8 cellular contexts compared by ENCODE assay signal in genomic region chr12:19439059-19440018, GRCh38. TPM values are rescaled to one million over a fixed set of nuclear protein-coding genes. Genes with fewer than 3 reads are reported as not detected.
A peak's percentile ranks its signal among the peaks of the same experiment; 100 is the strongest.
DNase-seq lines count a peak whose midpoint lies in the region; ATAC-seq and TF ChIP-seq lines count a peak whose summit lies in the region.

Gene AEBP2, plus strand, starts transcription at chr12:19439492. Its CDS starts 208 bp downstream, at chr12:19439700.

- peak within 1 kb of the TSS; percentile 98 for H3K4me3 Mint-ChIP-seq in activated T-helper 2 cell treated with anti-CD3 and anti-CD28 coated beads, Interferon-gamma antibody, Interleukin-2, Interleukin-4, amounts not matched to agents 10 μg/mL and 5 μg/mL and 100 μg/mL, durations not matched to agents 14 hours and 24 hours and 36 hours (ENCODE audit: low read depth)
- peak within 1 kb of the TSS; percentile 96 for H3K4me3 Mint-ChIP-seq in natural killer cell treated with Interleukin-12 subunit alpha and Interleukin-12 subunit beta and Interleukin-15 and Interleukin-18, amount 100 ng/mL, for 72 hours

- H3K9ac ChIP-seq in DND-41 (ENCODE audit: low read depth, low read length): peak within 1 kb of the TSS; percentile 97
- H3K9ac ChIP-seq in KMS-11: peak within 1 kb of the TSS; percentile 89

- intact Hi-C loops in activated T-helper 2 cell treated with anti-CD3 and anti-CD28 coated beads, Interferon-gamma antibody, Interleukin-2, Interleukin-4, amounts not matched to agents 10 μg/mL and 5 μg/mL and 100 μg/mL, durations not matched to agents 14 hours and 24 hours and 36 hours (cut with micrococcal nuclease): loop anchor here (1.0 to 10.0 kb wide), 4 partner anchors 7 to 1275 kb away; no protein-coding TSS in a partner anchor

- no peaks in the 10 kb centered on the region for H3K27me3 Mint-ChIP-seq in activated T-helper 2 cell treated with anti-CD3 and anti-CD28 coated beads, Interferon-gamma antibody, Interleukin-2, Interleukin-4, amounts not matched to agents 10 μg/mL and 5 μg/mL and 100 μg/mL, durations not matched to agents 14 hours and 24 hours and 36 hours (ENCODE audit: low read depth)
- no peaks in the 10 kb centered on the region for H3K27me3 Mint-ChIP-seq in natural killer cell treated with Interleukin-12 subunit alpha and Interleukin-12 subunit beta and Interleukin-15 and Interleukin-18, amount 100 ng/mL, for 72 hours

- no peaks in the 10 kb centered on the region for H3K27me3 ChIP-seq in DND-41 (ENCODE audit: insufficient read depth, low read length, poor library complexity)
- no peaks in the 10 kb centered on the region for H3K27me3 ChIP-seq in KMS-11 (ENCODE audit: insufficient read depth, low read depth)
- H3K27me3 ChIP-seq in RWPE2 (ENCODE audit: insufficient read depth, poor library complexity, severe bottlenecking): no peaks in the 10 kb centered on the region

- H3K4me1 ChIP-seq in DND-41 (ENCODE audit: insufficient read depth, low read length): peaks cover 75% of the 10 kb centered on the region
- H3K4me1 ChIP-seq in KMS-11 (ENCODE audit: low read depth, poor library complexity, severe bottlenecking): peaks cover 14% of the 10 kb centered on the region
- peaks cover 3% of the 10 kb centered on the region for H3K4me1 ChIP-seq in RWPE2 (ENCODE audit: insufficient read depth, poor library complexity, severe bottlenecking)

- H3K27ac ChIP-seq in DND-41 (ENCODE audit: low read length) (peak within 1 kb of the TSS; percentile 97), KMS-11 (peak within 1 kb of the TSS; percentile 77), RWPE2 (ENCODE audit: poor library complexity, severe bottlenecking) (peak within 1 kb of the TSS; percentile 54)

- H3K36me3 ChIP-seq in DND-41 (ENCODE audit: insufficient read depth, low read length) (peaks cover 27% of the 10 kb centered on the region), KMS-11 (ENCODE audit: insufficient read depth) (no peaks in the 10 kb centered on the region), RWPE2 (ENCODE audit: low read depth) (peaks cover 6% of the 10 kb centered on the region; the same call in 1 of the 2 replicates)

- peak within 1 kb of the TSS; percentile 99 for H3K27ac Mint-ChIP-seq in activated T-helper 2 cell treated with anti-CD3 and anti-CD28 coated beads, Interferon-gamma antibody, Interleukin-2, Interleukin-4, amounts not matched to agents 10 μg/mL and 5 μg/mL and 100 μg/mL, durations not matched to agents 14 hours and 24 hours and 36 hours
- peak within 1 kb of the TSS; percentile 96 to 99 for H3K27ac Mint-ChIP-seq in natural killer cell treated with Interleukin-12 subunit alpha and Interleukin-12 subunit beta and Interleukin-15 and Interleukin-18, amount 100 ng/mL, for 72 hours

- H3K4me2 ChIP-seq in DND-41 (ENCODE audit: insufficient read depth, low read length): peak within 1 kb of the TSS; percentile 71
- peak within 1 kb of the TSS; percentile 87 for H3K4me2 ChIP-seq in KMS-11

- H3K9me3 Mint-ChIP-seq in activated T-helper 2 cell treated with anti-CD3 and anti-CD28 coated beads, Interferon-gamma antibody, Interleukin-2, Interleukin-4, amounts not matched to agents 10 μg/mL and 5 μg/mL and 100 μg/mL, durations not matched to agents 14 hours and 24 hours and 36 hours: no peaks in the 10 kb centered on the region
- no peaks in the 10 kb centered on the region for H3K9me3 Mint-ChIP-seq in natural killer cell treated with Interleukin-12 subunit alpha and Interleukin-12 subunit beta and Interleukin-15 and Interleukin-18, amount 100 ng/mL, for 72 hours

- H3K79me2 ChIP-seq in DND-41 (ENCODE audit: insufficient read depth, low read length) (peaks cover 53% of the 10 kb centered on the region), KMS-11 (ENCODE audit: insufficient read depth, low read depth) (peaks cover 40% of the 10 kb centered on the region)

- TF ChIP-seq CTCF in DND-41 (IDR thresholded peaks at IDR 0.05; ENCODE audit: borderline replicate concordance, extremely low read depth, low read length, poor library complexity, severe bottlenecking) (peak; percentile 4), KMS-11 (conservative IDR thresholded peaks at IDR 0.05; ENCODE audit: low read depth, low read length) (no peak), RWPE2 (IDR thresholded peaks at IDR 0.05; ENCODE audit: poor library complexity, severe bottlenecking) (no peak)

- H3K36me3 Mint-ChIP-seq in activated T-helper 2 cell treated with anti-CD3 and anti-CD28 coated beads, Interferon-gamma antibody, Interleukin-2, Interleukin-4, amounts not matched to agents 10 μg/mL and 5 μg/mL and 100 μg/mL, durations not matched to agents 14 hours and 24 hours and 36 hours (ENCODE audit: low read depth): peaks cover 36% of the 10 kb centered on the region
- H3K36me3 Mint-ChIP-seq in natural killer cell treated with Interleukin-12 subunit alpha and Interleukin-12 subunit beta and Interleukin-15 and Interleukin-18, amount 100 ng/mL, for 72 hours: peaks cover 24% of the 10 kb centered on the region

- H3K4me1 Mint-ChIP-seq in activated T-helper 2 cell treated with anti-CD3 and anti-CD28 coated beads, Interferon-gamma antibody, Interleukin-2, Interleukin-4, amounts not matched to agents 10 μg/mL and 5 μg/mL and 100 μg/mL, durations not matched to agents 14 hours and 24 hours and 36 hours (ENCODE audit: low read depth): peaks cover 51% of the 10 kb centered on the region
- peaks cover 51 to 57% of the 10 kb centered on the region in 2 donors for H3K4me1 Mint-ChIP-seq in natural killer cell treated with Interleukin-12 subunit alpha and Interleukin-12 subunit beta and Interleukin-15 and Interleukin-18, amount 100 ng/mL, for 72 hours (ENCODE audit: low read depth in 2 of 2)

- DNase-seq in DND-41: peak; percentile 97
- peak; percentile 76 for DNase-seq in RWPE2 (ENCODE audit: low spot score)
- peak; percentile 90 for DNase-seq in activated T-helper 2 cell treated with anti-CD3 and anti-CD28 coated beads, Interferon-gamma antibody, Interleukin-2, Interleukin-4, amounts not matched to agents 10 μg/mL and 5 μg/mL and 100 μg/mL, durations not matched to agents 14 hours and 24 hours and 36 hours (ENCODE audit: low spot score)
- peak; percentile 93 for DNase-seq in fibroblast of peridontal ligament (ENCODE audit: extremely low read depth)
- DNase-seq in natural killer cell treated with Interleukin-12 subunit alpha and Interleukin-12 subunit beta and Interleukin-15 and Interleukin-18, amount 100 ng/mL, for 72 hours (ENCODE audit: low spot score): peak; percentile 94
- DNase-seq in stimulated activated naive CD4-positive, alpha-beta T cell treated with Interleukin-2 at 50 U/mL for 16 hours (lab: John Stamatoyannopoulos, UW): peak; percentile 88

- ATAC-seq in DND-41 (ENCODE audit: insufficient read depth, low read depth): peak; percentile 77
- ATAC-seq in GM21786 (IDR thresholded peaks at IDR 0.05; ENCODE audit: unreplicated experiment): peak; percentile 80
- ATAC-seq in RWPE2 (ENCODE audit: low read depth): peak; percentile 80
- ATAC-seq in natural killer cell treated with Interleukin-12 subunit alpha and Interleukin-12 subunit beta and Interleukin-15 and Interleukin-18, amount 100 ng/mL, for 72 hours: peak; percentile 94 to 95

- H3K4me3 ChIP-seq in DND-41 (ENCODE audit: low read depth in 1 of 2, low read length in 2 of 2) (peak within 1 kb of the TSS; percentile 60 to 78; a peak in 3 of 4 replicates), KMS-11 (IDR thresholded peaks at IDR 0.05; ENCODE audit: insufficient read depth, low read depth, low read length) (no peak within 1 kb of the TSS), RWPE2 (ENCODE audit: severe bottlenecking) (peak within 1 kb of the TSS; percentile 75)

- H2AFZ ChIP-seq in DND-41 (ENCODE audit: low read depth, low read length) (peak within 1 kb of the TSS; percentile 63), KMS-11 (ENCODE audit: low read depth) (peak within 1 kb of the TSS; percentile 76)

- no peaks in the 10 kb centered on the region for H3K9me3 ChIP-seq in DND-41 (ENCODE audit: insufficient read depth, low read length, severe bottlenecking)
- H3K9me3 ChIP-seq in RWPE2 (ENCODE audit: severe bottlenecking): no peaks in the 10 kb centered on the region

- H4K20me1 ChIP-seq in DND-41 (ENCODE audit: insufficient read depth, low read length): peaks cover 32% of the 10 kb centered on the region
- H4K20me1 ChIP-seq in KMS-11 (ENCODE audit: insufficient read depth): peaks cover 11% of the 10 kb centered on the region; the same call in 1 of the 2 replicates

RNA-seq across cellular contexts. Expression of gene AEBP2, which starts in this region (rescaled TPM):
- total RNA-seq in activated T-helper 2 cell treated with anti-CD3 and anti-CD28 coated beads, Interferon-gamma antibody, Interleukin-2, Interleukin-4, amounts not matched to agents 10 μg/mL and 5 μg/mL and 100 μg/mL, durations not matched to agents 14 hours and 24 hours and 36 hours: 64.3 and 67.6 TPM in 2 replicates
- 10 to 100 TPM; 66.3 to 95.2 TPM for total RNA-seq in natural killer cell treated with Interleukin-12 subunit alpha and Interleukin-12 subunit beta and Interleukin-15 and Interleukin-18, amount 100 ng/mL, for 72 hours
